ENCODE assay signal across 8 cellular contexts in genomic region chr20:17530716-17531536, GRCh38. TPM values are rescaled to one million over a fixed set of nuclear protein-coding genes. Genes with fewer than 3 reads are reported as not detected.
DNase-seq lines count a peak whose midpoint lies in the region; ATAC-seq and TF ChIP-seq lines count a peak whose summit lies in the region.

TSS of gene BFSP1 (minus strand) at chr20:17531379. CDS start at chr20:17531329, 50 bp downstream.

- no peaks in the 10 kb centered on the region for H3K36me3 ChIP-seq in mesenchymal stem cell (ENCODE audit: control insufficient read depth in 1 of 2, insufficient read depth in 2 of 2, low read depth in 1 of 2, low read length in 2 of 2)

- H4K91ac ChIP-seq in mesenchymal stem cell (ENCODE audit: low read length), result peak within 1 kb of the TSS; percentile 82

- no peaks in the 10 kb centered on the region for H3K79me1 ChIP-seq in mesenchymal stem cell (replicated peaks; ENCODE audit: low read length, poor library complexity, severe bottlenecking)

- no peak within 1 kb of the TSS for H2AK5ac ChIP-seq in mesenchymal stem cell (ENCODE audit: low read length, severe bottlenecking)

- H3K27me3 Mint-ChIP-seq in activated CD8-positive, alpha-beta T cell treated with anti-CD3 and anti-CD28 coated beads for 36 hours, result peaks cover 15% of the 10 kb centered on the region
- peaks cover 0 to 16% of the 10 kb centered on the region in 2 donors for H3K27me3 Mint-ChIP-seq in effector memory CD8-positive, alpha-beta T cell

- peak; percentile 81 for DNase-seq in AG20443 (ENCODE audit: low spot score)
- DNase-seq in NCI-H2227 treated with DMSO at 0.1 percent for 48 hours (lab: John Stamatoyannopoulos, UW), result peak; percentile 64
- peak; percentile 68 for DNase-seq in activated CD8-positive, alpha-beta T cell treated with anti-CD3 and anti-CD28 coated beads for 36 hours
- DNase-seq in effector memory CD8-positive, alpha-beta T cell, result peak; percentile 23 to 42 (median 34)
- DNase-seq in mesenchymal stem cell, result peak; percentile 69
- DNase-seq in stimulated activated CD8-positive, alpha-beta memory T cell treated with anti-CD3 and anti-CD28 coated beads, Interleukin-15, amount 100 ng/mL, for 24 hours (ENCODE audit: low read depth), result peak; percentile 16
- no peak for DNase-seq in NCI-H128 (lab: John Stamatoyannopoulos, UW; ENCODE audit: unreplicated experiment)

- H2BK12ac ChIP-seq in mesenchymal stem cell (ENCODE audit: low read length in 2 of 2), result peak within 1 kb of the TSS in 1 of 2 experiments; percentile 78

- peak within 1 kb of the TSS; percentile 78 to 83 for H3K4ac ChIP-seq in mesenchymal stem cell (ENCODE audit: low read depth in 1 of 2, low read length in 2 of 2)

- peak within 1 kb of the TSS in 1 of 2 experiments; percentile 73 for H3K23ac ChIP-seq in mesenchymal stem cell (ENCODE audit: low read length in 2 of 2)

- H4K8ac ChIP-seq in mesenchymal stem cell (ENCODE audit: low read length), result peak within 1 kb of the TSS; percentile 93

- peak within 1 kb of the TSS; percentile 81 to 84 for H3K18ac ChIP-seq in mesenchymal stem cell (ENCODE audit: low read depth in 1 of 2, low read length in 2 of 2)

- H3K14ac ChIP-seq in mesenchymal stem cell (ENCODE audit: low read length in 2 of 2), result peak within 1 kb of the TSS in 1 of 2 experiments; percentile 13

- peak within 1 kb of the TSS; percentile 97 for H3K4me2 ChIP-seq in mesenchymal stem cell (ENCODE audit: low read length, poor library complexity, severe bottlenecking)

- no peak for TF ChIP-seq CTCF in activated CD8-positive, alpha-beta T cell treated with anti-CD3 and anti-CD28 coated beads for 36 hours (IDR thresholded peaks at IDR 0.05)

- peak; percentile 41 for ATAC-seq in GM21381 (IDR thresholded peaks at IDR 0.05; ENCODE audit: unreplicated experiment)
- peak; percentile 77 for ATAC-seq in activated CD8-positive, alpha-beta T cell treated with anti-CD3 and anti-CD28 coated beads for 36 hours
- peak; percentile 79 for ATAC-seq in effector memory CD8-positive, alpha-beta T cell (replicated peaks)

- 2% methylated on average over 84 of the region's 106 CpGs for WGBS in mesenchymal stem cell

- POLR2A ChIA-PET in activated CD8-positive, alpha-beta T cell treated with anti-CD3 and anti-CD28 coated beads for 36 hours (lab: Charles Lee), result interaction anchor here (0.6 to 1.8 kb wide), 7 partner anchors 17 to 942 kb away, joined by 3 to 7 read pairs (median 3); partner anchors contain the start of gene RRBP1

- peak within 1 kb of the TSS; percentile 65 for H2AFZ ChIP-seq in mesenchymal stem cell (ENCODE audit: low read depth, low read length)

- H3K9ac ChIP-seq in mesenchymal stem cell (ENCODE audit: low read length), result peak within 1 kb of the TSS; percentile 86

- peak within 1 kb of the TSS; percentile 81 for H3K4me3 Mint-ChIP-seq in activated CD8-positive, alpha-beta T cell treated with anti-CD3 and anti-CD28 coated beads for 36 hours
- H3K4me3 Mint-ChIP-seq in effector memory CD8-positive, alpha-beta T cell, result peak within 1 kb of the TSS; percentile 79 to 84

- H3K4me3 ChIP-seq in mesenchymal stem cell (ENCODE audit: insufficient read depth in 1 of 2, low read depth in 1 of 2, low read length in 2 of 2), result peak within 1 kb of the TSS; percentile 60 to 71

- H2BK120ac ChIP-seq in mesenchymal stem cell (ENCODE audit: low read depth, low read length), result peak within 1 kb of the TSS; percentile 98

- peaks cover 17% of the 10 kb centered on the region for H3K4me1 Mint-ChIP-seq in activated CD8-positive, alpha-beta T cell treated with anti-CD3 and anti-CD28 coated beads for 36 hours (ENCODE audit: low read depth)
- H3K4me1 Mint-ChIP-seq in effector memory CD8-positive, alpha-beta T cell (ENCODE audit: low read depth in 2 of 2), result peaks cover 7 to 19% of the 10 kb centered on the region in 2 donors

- peak within 1 kb of the TSS; percentile 51 for H3K27ac ChIP-seq in mesenchymal stem cell (ENCODE audit: low read length, poor library complexity, severe bottlenecking)

- no peaks in the 10 kb centered on the region for H3K36me3 Mint-ChIP-seq in activated CD8-positive, alpha-beta T cell treated with anti-CD3 and anti-CD28 coated beads for 36 hours (ENCODE audit: low read depth)
- H3K36me3 Mint-ChIP-seq in effector memory CD8-positive, alpha-beta T cell (ENCODE audit: insufficient read depth), result no peaks in the 10 kb centered on the region

- no peaks in the 10 kb centered on the region for H3K27me3 ChIP-seq in mesenchymal stem cell (ENCODE audit: control insufficient read depth in 1 of 2, insufficient read depth in 1 of 2, low read length in 2 of 2)

- H3K27ac Mint-ChIP-seq in activated CD8-positive, alpha-beta T cell treated with anti-CD3 and anti-CD28 coated beads for 36 hours, result peak within 1 kb of the TSS; percentile 68
- H3K27ac Mint-ChIP-seq in effector memory CD8-positive, alpha-beta T cell, result peak within 1 kb of the TSS; percentile 38 to 79

- CTCF ChIA-PET in activated CD8-positive, alpha-beta T cell treated with anti-CD3 and anti-CD28 coated beads for 36 hours (lab: Charles Lee), result interaction anchor here (0.6 to 2.6 kb wide), 8 partner anchors 10 to 368 kb away, joined by 3 to 16 read pairs (median 4); partner anchors contain the start of gene RRBP1

- intact Hi-C loops in activated CD8-positive, alpha-beta T cell treated with anti-CD3 and anti-CD28 coated beads for 36 hours (cut with micrococcal nuclease), result loop anchor here (10.0 kb wide), 1 partner anchor 364 kb away; no protein-coding TSS in a partner anchor

- H3K9me3 Mint-ChIP-seq in activated CD8-positive, alpha-beta T cell treated with anti-CD3 and anti-CD28 coated beads for 36 hours, result no peaks in the 10 kb centered on the region
- H3K9me3 Mint-ChIP-seq in effector memory CD8-positive, alpha-beta T cell, result no peaks in the 10 kb centered on the region

- peaks cover 7% of the 10 kb centered on the region for H3K4me1 ChIP-seq in mesenchymal stem cell (ENCODE audit: control insufficient read depth, insufficient read depth, low read depth, low read length)

- no peak within 1 kb of the TSS for H2BK5ac ChIP-seq in mesenchymal stem cell (ENCODE audit: low read depth, low read length, poor library complexity, severe bottlenecking)

- peak within 1 kb of the TSS; percentile 68 for H2BK15ac ChIP-seq in mesenchymal stem cell (ENCODE audit: low read depth, poor library complexity, severe bottlenecking)

- no peaks in the 10 kb centered on the region for H3K9me3 ChIP-seq in mesenchymal stem cell (ENCODE audit: control insufficient read depth, low read length)

RNA-seq across cellular contexts. Expression of gene BFSP1, which starts in this region (rescaled TPM):
- under 1 TPM; 0.18 TPM for total RNA-seq in activated CD8-positive, alpha-beta T cell treated with anti-CD3 and anti-CD28 coated beads for 36 hours
- polyA plus RNA-seq in mesenchymal stem cell (2013, experiment 1 of 2), result 6.3 TPM
- 6.0 TPM for polyA plus RNA-seq in mesenchymal stem cell (2013, experiment 2 of 2)

Comparison
In these comparisons a context has a peak if more than half of its experiments do, and no peak if none do; other contexts are left out.
1. Peak in DNase-seq and ATAC-seq in activated CD8-positive, alpha-beta T cell treated with anti-CD3 and anti-CD28 coated beads for 36 hours; RNA of the gene not detected or under 1 TPM.